ENCODE assay signal across 16 cellular contexts in the genomic region with DNA sequence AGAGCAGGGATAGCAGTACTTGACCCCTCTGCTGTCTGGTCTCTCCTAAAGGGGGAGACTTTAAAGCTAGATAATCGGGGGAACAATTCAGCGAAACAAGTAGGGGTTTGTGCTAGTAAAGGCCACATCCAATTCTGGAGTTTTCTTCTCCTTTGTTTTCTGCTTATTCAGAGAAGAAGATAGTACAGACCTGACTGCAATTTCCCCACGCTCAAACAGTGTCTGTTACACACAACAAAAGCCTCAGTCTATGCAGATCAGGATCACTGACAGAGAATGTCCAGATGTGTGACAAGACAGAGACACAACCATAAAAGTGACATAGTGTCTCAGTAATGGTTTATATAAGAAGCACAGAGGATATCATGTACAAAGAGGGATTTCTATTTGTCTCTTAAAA.
DNase-seq lines count a peak whose midpoint lies in the region; ATAC-seq and TF ChIP-seq lines count a peak whose summit lies in the region.
"Had no signal": no experiment of that assay in that cellular context is flagged by ENCODE, and none has a peak within 500 bp of the region (broad histone marks: within the 10 kb centered on the region; RNA-seq: fewer than 3 reads in every experiment).

No MANE protein-coding gene starts in this region.

- no peaks in the 10 kb centered on the region for H3K27me3 ChIP-seq in PC-9 (ENCODE audit: insufficient read depth, low read depth)
- H3K27me3 ChIP-seq in esophagus muscularis mucosa, result no peaks in the 10 kb centered on the region
- H3K27me3 ChIP-seq in sigmoid colon, result no peaks in the 10 kb centered on the region
- H3K27me3 ChIP-seq in H7 (ENCODE audit: control insufficient read depth, insufficient read depth, low read length), result no peaks in the 10 kb centered on the region

- no peaks in the 10 kb centered on the region; the same call in 1 of the 2 replicates for H3F3A ChIP-seq in PC-9 (ENCODE audit: insufficient read depth, low read depth)

- no peak overlapping the region for H3K4me3 Mint-ChIP-seq in stimulated activated naive CD8-positive, alpha-beta T cell treated with anti-CD3 and anti-CD28 coated beads, Interleukin-15, amount 100 ng/mL, for 72 hours

- no peak overlapping the region for H2AFZ ChIP-seq in PC-9

- TF ChIP-seq POLR2A in esophagus muscularis mucosa (IDR thresholded peaks at IDR 0.05; ENCODE audit: low read depth) (no peak), sigmoid colon (IDR thresholded peaks at IDR 0.05) (no peak)

- POLR2A ChIA-PET in PC-9 (lab: Charles Lee; ENCODE audit: unreplicated experiment), result interaction anchor here (0.6 kb wide), 1 partner anchor 13 kb away, joined by 3 read pairs; no protein-coding TSS in a partner anchor

- no peaks in the 10 kb centered on the region for H3K9me2 ChIP-seq in PC-9 (ENCODE audit: insufficient read depth)

- 90% methylated on average over 3 of the region's 3 CpGs for WGBS in esophagus muscularis mucosa
- WGBS in sigmoid colon, 2 donors, result 82 to 83% methylated on average over 3 of the region's 3 CpGs

- TF ChIP-seq EP300 in esophagus muscularis mucosa (IDR thresholded peaks at IDR 0.05) (no peak), sigmoid colon (IDR thresholded peaks at IDR 0.05) (no peak)

- TF ChIP-seq CTCF in PC-9 (conservative IDR thresholded peaks at IDR 0.05) (no peak), esophagus muscularis mucosa (IDR thresholded peaks at IDR 0.05) (no peak), sigmoid colon (IDR thresholded peaks at IDR 0.05) (no peak)

- BruUV-seq in PC-9 (replicated peaks; lab: Mats Ljungman, UMichigan), result no TSS peak

- intact Hi-C loops in PC-9 (cut with micrococcal nuclease; ENCODE audit: unreplicated experiment) (loop anchor here (10.0 kb wide), 1 partner anchor 179 kb away; the partner anchor contains the start of gene USP12), esophagus muscularis mucosa (cut with DNase I) (loop anchor here (5.0 to 10.0 kb wide), 2 partner anchors 81 to 179 kb away; partner anchors contain the start of genes RASL11A and USP12), sigmoid colon (cut with DNase I) (loop anchor here (2.0 kb wide), 1 partner anchor 83 kb away; the partner anchor contains the start of gene RASL11A)

- H3K4me1 Mint-ChIP-seq in stimulated activated naive CD8-positive, alpha-beta T cell treated with anti-CD3 and anti-CD28 coated beads, Interleukin-15, amount 100 ng/mL, for 72 hours, result no peaks in the 10 kb centered on the region

- peaks cover 0 to 7% of the 10 kb centered on the region in 2 donors for H3K9me3 Mint-ChIP-seq in stimulated activated naive CD8-positive, alpha-beta T cell treated with anti-CD3 and anti-CD28 coated beads, Interleukin-15, amount 100 ng/mL, for 72 hours

- H3K27ac ChIP-seq in PC-9, result no peak overlapping the region
- peak overlapping the region; percentile 65 to 75 (median 72) for H3K27ac ChIP-seq in esophagus muscularis mucosa (replicated peaks in 1 of 4)
- peak overlapping the region; percentile 69 to 80 (median 78) for H3K27ac ChIP-seq in sigmoid colon
- H3K27ac ChIP-seq: breast epithelium, SK-N-MC, tibial nerve had no signal

- CTCF ChIA-PET in PC-9 (lab: Charles Lee), result interaction anchor here (0.8 kb wide), 1 partner anchor 406 kb away, joined by 5 read pairs; no protein-coding TSS in a partner anchor

- peak overlapping the region; percentile 72 for H3K4me2 ChIP-seq in PC-9

- H3K27me3 Mint-ChIP-seq in stimulated activated naive CD8-positive, alpha-beta T cell treated with anti-CD3 and anti-CD28 coated beads, Interleukin-15, amount 100 ng/mL, for 72 hours, result peaks cover 8% of the 10 kb centered on the region

- peaks cover 10% of the 10 kb centered on the region; the same call in 1 of the 2 replicates for H3K4me1 ChIP-seq in PC-9 (replicated peaks; ENCODE audit: insufficient read depth)
- H3K4me1 ChIP-seq in esophagus muscularis mucosa, result peaks cover 8 to 37% (median 31%) of the 10 kb centered on the region in 4 donors
- peaks cover 0 to 31% (median 27%) of the 10 kb centered on the region in 4 donors for H3K4me1 ChIP-seq in sigmoid colon
- H3K4me1 ChIP-seq: breast epithelium, tibial nerve had no signal

- no peaks in the 10 kb centered on the region for H3K79me2 ChIP-seq in PC-9 (ENCODE audit: low read depth)

- DNase-seq in PC-9 (no peak), esophagus muscularis mucosa (ENCODE audit: extremely low spot score) (no peak), sigmoid colon (no peak), A172 (ENCODE audit: low spot score) (no peak), H7 (no peak)
- no peak for DNase-seq in stimulated activated naive CD8-positive, alpha-beta T cell treated with anti-CD3 and anti-CD28 coated beads, Interleukin-15, amount 100 ng/mL, for 72 hours
- DNase-seq: activated CD4-positive, alpha-beta T cell treated with anti-CD3 and anti-CD28 coated beads for 1 hour; activated naive CD4-positive, alpha-beta T cell; heart left ventricle; NCI-H2029 treated with DMSO at 0.1 percent for 48 hours had no signal

- no peak overlapping the region for H3K27ac Mint-ChIP-seq in stimulated activated naive CD8-positive, alpha-beta T cell treated with anti-CD3 and anti-CD28 coated beads, Interleukin-15, amount 100 ng/mL, for 72 hours

- H3K4me3 ChIP-seq in PC-9 (no peak overlapping the region; the same call in 1 of the 2 replicates), esophagus muscularis mucosa (peak overlapping the region in 1 of 4 donors; percentile 37), sigmoid colon (peak overlapping the region in 1 of 4 donors; percentile 14), H7 (ENCODE audit: insufficient read depth, low read depth, low read length) (no peak overlapping the region)
- H3K4me3 ChIP-seq: breast epithelium, heart left ventricle, SK-N-MC, tibial nerve had no signal

- H3K9me3 ChIP-seq in PC-9 (ENCODE audit: insufficient read depth, low read depth) (no peaks in the 10 kb centered on the region), esophagus muscularis mucosa (no peaks in the 10 kb centered on the region), sigmoid colon (no peaks in the 10 kb centered on the region)
- H3K9me3 ChIP-seq: breast epithelium, heart left ventricle had no signal

- H4K20me1 ChIP-seq in PC-9 (ENCODE audit: insufficient read depth), result no peaks in the 10 kb centered on the region

- no peaks in the 10 kb centered on the region for H3K36me3 ChIP-seq in PC-9 (ENCODE audit: low read depth)
- H3K36me3 ChIP-seq in esophagus muscularis mucosa, result no peaks in the 10 kb centered on the region
- H3K36me3 ChIP-seq in sigmoid colon, result no peaks in the 10 kb centered on the region
- no peaks in the 10 kb centered on the region for H3K36me3 ChIP-seq in H7 (replicated peaks; ENCODE audit: control insufficient read depth, insufficient read depth, low read length)
- H3K36me3 ChIP-seq: breast epithelium, heart left ventricle, tibial nerve had no signal

- ATAC-seq in GM21423 (IDR thresholded peaks at IDR 0.05; ENCODE audit: unreplicated experiment) (peak; percentile 14), GM19023 (IDR thresholded peaks at IDR 0.05; ENCODE audit: unreplicated experiment) (no peak)
- no peak for ATAC-seq in stimulated activated naive CD8-positive, alpha-beta T cell treated with anti-CD3 and anti-CD28 coated beads, Interleukin-15, amount 100 ng/mL, for 72 hours
- ATAC-seq: heart left ventricle, left lobe of liver had no signal
